ENCODE assay signal across 9 cellular contexts in genomic region chr1:58432813-58433668, GRCh38.
DNase-seq lines count a peak whose midpoint lies in the region; ATAC-seq, FAIRE-seq and TF ChIP-seq lines count a peak whose summit lies in the region.
"Had no signal": no experiment of that assay in that cellular context is flagged by ENCODE, and none has a peak within 500 bp of the region (broad histone marks: within the 10 kb centered on the region; RNA-seq: fewer than 3 reads in every experiment).

No MANE protein-coding gene starts in this region.

- no peaks in the 10 kb centered on the region for H3K36me3 ChIP-seq in kidney (ENCODE audit: control insufficient read depth in 1 of 2, insufficient read depth in 2 of 2, low read length in 2 of 2)

- no peaks in the 10 kb centered on the region for H3K9me3 Mint-ChIP-seq in activated CD4-positive, alpha-beta memory T cell treated with anti-CD3 and anti-CD28 coated beads, Interleukin-2, amount 10 ng/mL, durations not matched to agents 7 days and 5 days

- ATAC-seq in GM21367 (IDR thresholded peaks at IDR 0.05; ENCODE audit: unreplicated experiment), result no peak
- ATAC-seq: activated CD8-positive, alpha-beta memory T cell treated with anti-CD3 and anti-CD28 coated beads, Interleukin-2, amount 10 ng/mL, durations not matched to agents 7 days and 5 days had no signal

- H3K27me3 Mint-ChIP-seq in activated CD4-positive, alpha-beta memory T cell treated with anti-CD3 and anti-CD28 coated beads, Interleukin-2, amount 10 ng/mL, durations not matched to agents 7 days and 5 days, result no peaks in the 10 kb centered on the region
- H3K27me3 Mint-ChIP-seq: activated CD8-positive, alpha-beta memory T cell treated with anti-CD3 and anti-CD28 coated beads, Interleukin-2, amount 10 ng/mL, durations not matched to agents 7 days and 5 days had no signal

- H3K4me3 ChIP-seq in AG10803 (ENCODE audit: low read length) (no peak overlapping the region), kidney (ENCODE audit: low read length in 2 of 2) (no peak overlapping the region)

- H3K4me1 ChIP-seq in kidney (ENCODE audit: control insufficient read depth in 1 of 2, insufficient read depth in 1 of 2, low read depth in 1 of 2, low read length in 2 of 2), result peaks cover 0 to 9% of the 10 kb centered on the region in 2 donors

- no peaks in the 10 kb centered on the region for H3K4me1 Mint-ChIP-seq in activated CD4-positive, alpha-beta memory T cell treated with anti-CD3 and anti-CD28 coated beads, Interleukin-2, amount 10 ng/mL, durations not matched to agents 7 days and 5 days
- H3K4me1 Mint-ChIP-seq: activated CD8-positive, alpha-beta memory T cell treated with anti-CD3 and anti-CD28 coated beads, Interleukin-2, amount 10 ng/mL, durations not matched to agents 7 days and 5 days had no signal

- POLR2A ChIA-PET in activated CD4-positive, alpha-beta memory T cell treated with anti-CD3 and anti-CD28 coated beads, Interleukin-2, amount 10 ng/mL, durations not matched to agents 7 days and 5 days (lab: Charles Lee), result no interaction called here

- peak; percentile 45 for TF ChIP-seq CTCF in AG10803 (conservative IDR thresholded peaks at IDR 0.05; ENCODE audit: low read length)
- no peak for TF ChIP-seq CTCF in kidney (IDR thresholded peaks at IDR 0.05; ENCODE audit: borderline replicate concordance, extremely low read depth, insufficient read depth)

- no peak overlapping the region for H3K4me3 Mint-ChIP-seq in activated CD4-positive, alpha-beta memory T cell treated with anti-CD3 and anti-CD28 coated beads, Interleukin-2, amount 10 ng/mL, durations not matched to agents 7 days and 5 days
- H3K4me3 Mint-ChIP-seq: activated CD8-positive, alpha-beta memory T cell treated with anti-CD3 and anti-CD28 coated beads, Interleukin-2, amount 10 ng/mL, durations not matched to agents 7 days and 5 days had no signal

- no peak overlapping the region for H3K27ac ChIP-seq in kidney (ENCODE audit: low read depth in 2 of 2, low read length in 2 of 2)

- DNase-seq in AG10803 (ENCODE audit: low read depth) (peak; percentile 88), HS-5 (ENCODE audit: low read depth) (peak; percentile 60), astrocyte of the hippocampus (ENCODE audit: low read depth, low spot score) (peak; percentile 96), kidney (peak; percentile 80), HPDE6-E6E7 (ENCODE audit: extremely low spot score) (no peak), cerebellum (ENCODE audit: low spot score) (no peak)
- DNase-seq in activated CD4-positive, alpha-beta memory T cell treated with anti-CD3 and anti-CD28 coated beads, Interleukin-2, amount 10 ng/mL, durations not matched to agents 7 days and 5 days, result no peak
- DNase-seq: activated CD8-positive, alpha-beta memory T cell treated with anti-CD3 and anti-CD28 coated beads, Interleukin-2, amount 10 ng/mL, durations not matched to agents 7 days and 5 days had no signal

- no peak overlapping the region for H3K27ac Mint-ChIP-seq in activated CD4-positive, alpha-beta memory T cell treated with anti-CD3 and anti-CD28 coated beads, Interleukin-2, amount 10 ng/mL, durations not matched to agents 7 days and 5 days
- H3K27ac Mint-ChIP-seq: activated CD8-positive, alpha-beta memory T cell treated with anti-CD3 and anti-CD28 coated beads, Interleukin-2, amount 10 ng/mL, durations not matched to agents 7 days and 5 days had no signal

- H3K9me3 ChIP-seq in kidney (ENCODE audit: control insufficient read depth in 1 of 2, low read length in 2 of 2), result no peaks in the 10 kb centered on the region

- no peak for FAIRE-seq in kidney (lab: Jason Lieb, UNC)

- CTCF ChIA-PET in activated CD4-positive, alpha-beta memory T cell treated with anti-CD3 and anti-CD28 coated beads, Interleukin-2, amount 10 ng/mL, durations not matched to agents 7 days and 5 days (lab: Charles Lee), result no interaction called here

- H3K9ac ChIP-seq in kidney (ENCODE audit: low read length in 2 of 2), result no peak overlapping the region

- intact Hi-C loops in kidney (cut with DNase I), result no loop called here

- no peaks in the 10 kb centered on the region for H3K36me3 Mint-ChIP-seq in activated CD4-positive, alpha-beta memory T cell treated with anti-CD3 and anti-CD28 coated beads, Interleukin-2, amount 10 ng/mL, durations not matched to agents 7 days and 5 days (ENCODE audit: low read depth)
- H3K36me3 Mint-ChIP-seq: activated CD8-positive, alpha-beta memory T cell treated with anti-CD3 and anti-CD28 coated beads, Interleukin-2, amount 10 ng/mL, durations not matched to agents 7 days and 5 days had no signal

Comparison
In these comparisons a context has a peak if more than half of its experiments do, and no peak if none do; other contexts are left out.
1. DNase-seq: peak in AG10803 (single experiment), HS-5 (single experiment), astrocyte of the hippocampus (single experiment) and kidney (single experiment); none in HPDE6-E6E7 (single experiment), cerebellum (single experiment) and activated CD4-positive, alpha-beta memory T cell treated with anti-CD3 and anti-CD28 coated beads, Interleukin-2, amount 10 ng/mL, durations not matched to agents 7 days and 5 days (single experiment).